Comparison of ENCODE assay signal across 11 cellular contexts in the genomic region with DNA sequence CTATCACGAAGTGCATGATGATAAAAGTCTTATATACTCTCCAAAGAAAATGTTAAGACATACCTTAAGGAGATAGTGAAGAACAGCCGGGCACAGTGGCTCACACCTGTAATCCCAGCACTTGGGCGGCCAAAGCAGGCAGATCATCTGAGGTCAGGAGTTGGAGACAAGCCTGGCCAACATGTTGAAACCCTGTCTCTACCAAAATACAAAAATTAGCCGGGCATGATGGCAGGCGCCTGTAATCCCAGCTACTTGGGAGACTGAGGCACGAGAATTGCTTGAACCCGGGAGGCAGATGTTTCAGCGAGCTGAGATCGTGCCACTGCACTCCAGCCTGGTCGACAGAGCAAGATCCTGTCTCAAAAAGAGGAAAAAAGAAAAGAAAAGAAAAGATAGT. TPM values are rescaled to one million over a fixed set of nuclear protein-coding genes. Genes with fewer than 3 reads are reported as not detected.
"Had no signal": no experiment of that assay in that cellular context is flagged by ENCODE, and none has a peak within 500 bp of the region (broad histone marks: within the 10 kb centered on the region; RNA-seq: fewer than 3 reads in every experiment).

No MANE protein-coding gene starts in this region.

RNA-seq across cellular contexts. Expression of a gene that starts 3.1 kb away (rescaled TPM):
- total RNA-seq: dermis microvascular lymphatic vessel endothelial cell, glomerular endothelial cell, smooth muscle cell had no signal
- polyA plus RNA-seq: smooth muscle cell had no signal

RNA-seq across cellular contexts. Expression of a gene that starts 10.5 kb away (rescaled TPM):
- total RNA-seq: body of pancreas, cardiac septum, dermis microvascular lymphatic vessel endothelial cell, endodermal cell, glomerular endothelial cell, liver, SJSA1, smooth muscle cell had no signal
- polyA plus RNA-seq: liver, smooth muscle cell had no signal

RNA-seq across cellular contexts. Expression of a gene that starts 56.2 kb away (rescaled TPM):
- total RNA-seq: body of pancreas, cardiac septum, dermis microvascular lymphatic vessel endothelial cell, endodermal cell, glomerular endothelial cell, SJSA1, smooth muscle cell, subcutaneous adipose tissue, tibial nerve, uterus had no signal
- polyA plus RNA-seq: liver, smooth muscle cell had no signal
